Comparison of ENCODE assay signal across 8 cellular contexts in the genomic region with DNA sequence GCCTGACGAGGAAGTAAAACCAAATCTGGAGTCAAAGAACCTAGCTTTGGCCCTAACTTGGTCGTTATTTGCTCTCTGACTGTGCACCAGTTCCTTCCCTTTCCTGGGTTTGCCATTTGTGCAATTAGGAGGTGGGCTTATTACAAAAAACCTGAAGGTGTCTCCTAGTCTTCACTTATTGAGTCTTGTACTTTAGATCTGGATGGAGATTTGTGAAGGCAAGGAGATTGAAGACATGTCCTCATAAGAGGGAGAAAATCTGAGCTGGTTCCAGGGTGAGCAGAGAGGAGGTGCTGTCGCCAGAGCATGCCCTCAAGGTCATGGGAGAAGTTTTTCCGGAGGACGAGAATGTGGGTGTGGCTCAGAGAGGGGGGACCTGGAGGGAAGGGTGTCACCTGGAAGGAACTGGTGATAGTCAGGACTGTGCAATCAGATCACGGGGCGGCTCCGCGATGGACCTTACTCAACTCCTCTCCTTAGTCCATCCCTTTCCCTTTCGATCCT. TPM values are rescaled to one million over a fixed set of nuclear protein-coding genes. Genes with fewer than 3 reads are reported as not detected.
DNase-seq lines count a peak whose midpoint lies in the region; ATAC-seq and TF ChIP-seq lines count a peak whose summit lies in the region.

No MANE protein-coding gene starts in this region.

- peak overlapping the region; percentile 87 for H3K4me3 Mint-ChIP-seq in activated naive CD4-positive, alpha-beta T cell treated with anti-CD3 and anti-CD28 coated beads for 36 hours
- H3K4me3 Mint-ChIP-seq in activated T-helper 17 cell treated with anti-CD3 and anti-CD28 coated beads, Interleukin-2, amount 50 U/mL, for 72 hours, result peak overlapping the region; percentile 93

- H3K27ac ChIP-seq in layer of hippocampus (ENCODE audit: low read depth, low read length), result peak overlapping the region; percentile 88
- H3K27ac ChIP-seq in upper lobe of left lung, result peak overlapping the region; percentile 88 to 97 (median 92)

- H3K36me3 ChIP-seq in upper lobe of left lung, result no peaks in the 10 kb centered on the region

- peak in 4 of 6 experiments; percentile 22 to 58 (median 36) for TF ChIP-seq CTCF in upper lobe of left lung (IDR thresholded peaks at IDR 0.05)

- H3K36me3 Mint-ChIP-seq in activated naive CD4-positive, alpha-beta T cell treated with anti-CD3 and anti-CD28 coated beads for 36 hours (ENCODE audit: low read depth), result no peaks in the 10 kb centered on the region
- no peaks in the 10 kb centered on the region for H3K36me3 Mint-ChIP-seq in activated T-helper 17 cell treated with anti-CD3 and anti-CD28 coated beads, Interleukin-2, amount 50 U/mL, for 72 hours (ENCODE audit: low read depth)

- 10 to 11% methylated on average over 10 of the region's 10 CpGs for WGBS in upper lobe of left lung, 2 donors

- peak overlapping the region in 3 of 4 donors; percentile 69 to 86 (median 69) for H3K4me3 ChIP-seq in upper lobe of left lung

- peak overlapping the region; percentile 85 for H3K27ac Mint-ChIP-seq in activated naive CD4-positive, alpha-beta T cell treated with anti-CD3 and anti-CD28 coated beads for 36 hours
- peak overlapping the region; percentile 88 for H3K27ac Mint-ChIP-seq in activated T-helper 17 cell treated with anti-CD3 and anti-CD28 coated beads, Interleukin-2, amount 50 U/mL, for 72 hours

- H3K27me3 Mint-ChIP-seq in activated naive CD4-positive, alpha-beta T cell treated with anti-CD3 and anti-CD28 coated beads for 36 hours (ENCODE audit: low read depth), result no peaks in the 10 kb centered on the region
- no peaks in the 10 kb centered on the region for H3K27me3 Mint-ChIP-seq in activated T-helper 17 cell treated with anti-CD3 and anti-CD28 coated beads, Interleukin-2, amount 50 U/mL, for 72 hours

- ATAC-seq in activated T-helper 17 cell treated with anti-CD3 and anti-CD28 coated beads, Interleukin-2, amount 50 U/mL, for 72 hours (replicated peaks), result no peak
- ATAC-seq in upper lobe of left lung (ENCODE audit: low FRiP score in 2 of 2), result no peak
- ATAC-seq in HG03175 (IDR thresholded peaks at IDR 0.05; ENCODE audit: unreplicated experiment), result no peak

- CTCF ChIA-PET in activated naive CD4-positive, alpha-beta T cell treated with anti-CD3 and anti-CD28 coated beads for 36 hours (lab: Charles Lee), result interaction anchor here (0.6 to 6.1 kb wide), 18 partner anchors 12 to 432 kb away, joined by 3 to 122 read pairs (median 5); a partner anchor contains a TSS

- H3K27me3 ChIP-seq in layer of hippocampus (ENCODE audit: control insufficient read depth, insufficient read depth, low read length) (no peaks in the 10 kb centered on the region), upper lobe of left lung (no peaks in the 10 kb centered on the region)

- no peaks in the 10 kb centered on the region for H3K9me3 Mint-ChIP-seq in activated naive CD4-positive, alpha-beta T cell treated with anti-CD3 and anti-CD28 coated beads for 36 hours
- no peaks in the 10 kb centered on the region for H3K9me3 Mint-ChIP-seq in activated T-helper 17 cell treated with anti-CD3 and anti-CD28 coated beads, Interleukin-2, amount 50 U/mL, for 72 hours

- TF ChIP-seq POLR2A in upper lobe of left lung (IDR thresholded peaks at IDR 0.05), result peak in 1 of 4 donors; percentile 35

- H3K9me3 ChIP-seq in upper lobe of left lung, result no peaks in the 10 kb centered on the region

- H3K4me1 Mint-ChIP-seq in activated naive CD4-positive, alpha-beta T cell treated with anti-CD3 and anti-CD28 coated beads for 36 hours (ENCODE audit: low read depth), result peaks cover 61% of the 10 kb centered on the region
- H3K4me1 Mint-ChIP-seq in activated T-helper 17 cell treated with anti-CD3 and anti-CD28 coated beads, Interleukin-2, amount 50 U/mL, for 72 hours, result peaks cover 33% of the 10 kb centered on the region

- intact Hi-C loops in activated naive CD4-positive, alpha-beta T cell treated with anti-CD3 and anti-CD28 coated beads for 36 hours (cut with micrococcal nuclease), result loop anchor here (1.0 to 10.0 kb wide), 9 partner anchors 16 to 580 kb away; a partner anchor contains a TSS

- H3K4me1 ChIP-seq in upper lobe of left lung, result peaks cover 44 to 71% (median 56%) of the 10 kb centered on the region in 4 donors

- no peak for TF ChIP-seq EP300 in upper lobe of left lung (IDR thresholded peaks at IDR 0.05)

- no peak for DNase-seq in activated naive CD4-positive, alpha-beta T cell treated with anti-CD3 and anti-CD28 coated beads for 36 hours
- no peak for DNase-seq in activated naive CD4-positive, alpha-beta T cell treated with anti-CD3 and anti-CD28 coated beads, Interleukin-2, amount 50 U/mL, for 16 hours
- DNase-seq in upper lobe of left lung (no peak), OCI-M2 (lab: John Stamatoyannopoulos, UW; ENCODE audit: unreplicated experiment) (no peak)
- no peak for DNase-seq in activated CD4-positive, alpha-beta T cell treated with anti-CD3 and anti-CD28 coated beads, Interleukin-2, amount 50 U/mL, for 1 hour

RNA-seq across cellular contexts. Expression of a gene that starts 0.7 kb away (rescaled TPM):
- 10 to 100 TPM; 71.3 to 73.6 TPM for total RNA-seq in activated naive CD4-positive, alpha-beta T cell treated with anti-CD3 and anti-CD28 coated beads for 36 hours
- total RNA-seq in activated T-helper 17 cell treated with anti-CD3 and anti-CD28 coated beads, Interleukin-2, amount 50 U/mL, for 72 hours, result 10 to 100 TPM; 31.7 to 42.0 TPM
- 100 to 1,000 TPM; 110 to 377 (median 203) TPM for total RNA-seq in upper lobe of left lung

RNA-seq across cellular contexts. Expression of a gene that starts 3.1 kb away (rescaled TPM):
- total RNA-seq in activated naive CD4-positive, alpha-beta T cell treated with anti-CD3 and anti-CD28 coated beads for 36 hours, result 10 to 100 TPM; 14.8 to 15.0 TPM
- 10 to 100 TPM in 1 of 2 donors, 1 to 10 TPM in 1; 7.3 to 21.1 TPM for total RNA-seq in activated T-helper 17 cell treated with anti-CD3 and anti-CD28 coated beads, Interleukin-2, amount 50 U/mL, for 72 hours
- 10 to 100 TPM; 12.9 to 49.2 (median 25.1) TPM for total RNA-seq in upper lobe of left lung

RNA-seq across cellular contexts. Expression of a gene that starts 50.3 kb away (rescaled TPM):
- total RNA-seq in activated naive CD4-positive, alpha-beta T cell treated with anti-CD3 and anti-CD28 coated beads for 36 hours, result 10 to 100 TPM; 13.9 to 14.1 TPM
- 10 to 100 TPM; 20.8 to 25.3 TPM for total RNA-seq in activated T-helper 17 cell treated with anti-CD3 and anti-CD28 coated beads, Interleukin-2, amount 50 U/mL, for 72 hours
- total RNA-seq in upper lobe of left lung, result 10 to 100 TPM; 23.0 to 68.1 (median 25.8) TPM
